Comparison of ENCODE assay signal across 1 cellular context in genomic region chr2:170928036-170928823, GRCh38.
TF ChIP-seq lines count a peak whose summit lies in the region.

No MANE protein-coding gene starts in this region.

TF ChIP-seq in HepG2, 621 proteins besides CTCF, POLR2A, EP300 and RAD21 (continued from another document and continues in another):
- TF ChIP-seq THAP7 (CRISPR knock-in tag; IDR thresholded peaks at IDR 0.05) = no peak
- no peak; the same call in 1 of the 2 replicates for TF ChIP-seq TFDP2 (CRISPR knock-in tag; IDR thresholded peaks at IDR 0.05)
- TF ChIP-seq ZNF432 (CRISPR knock-in tag; IDR thresholded peaks at IDR 0.05; ENCODE audit: borderline replicate concordance) = no peak
- no peak for TF ChIP-seq ISL2 (CRISPR knock-in tag; IDR thresholded peaks at IDR 0.05)
- TF ChIP-seq HINFP (CRISPR knock-in tag; IDR thresholded peaks at IDR 0.05; ENCODE audit: low read depth) = no peak
- TF ChIP-seq SPEN (CRISPR knock-in tag; IDR thresholded peaks at IDR 0.05; ENCODE audit: low read depth) = no peak; the same call in 1 of the 2 replicates
- TF ChIP-seq ELK4 (CRISPR knock-in tag; IDR thresholded peaks at IDR 0.05; ENCODE audit: borderline replicate concordance) = no peak
- TF ChIP-seq ZFP82 (CRISPR knock-in tag; IDR thresholded peaks at IDR 0.05; ENCODE audit: borderline replicate concordance) = no peak
- TF ChIP-seq ZNF597 (CRISPR knock-in tag; IDR thresholded peaks at IDR 0.05) = no peak
- no peak for TF ChIP-seq ZNF747 (CRISPR knock-in tag; IDR thresholded peaks at IDR 0.05; ENCODE audit: borderline replicate concordance)
- TF ChIP-seq ZNF282 (IDR thresholded peaks at IDR 0.05; ENCODE audit: partially characterized antibody) = no peak
- TF ChIP-seq KDM2A (CRISPR knock-in tag; IDR thresholded peaks at IDR 0.05; ENCODE audit: borderline replicate concordance, low read depth) = no peak
- no peak for TF ChIP-seq GPN1 (CRISPR knock-in tag; IDR thresholded peaks at IDR 0.05; ENCODE audit: borderline replicate concordance)
- TF ChIP-seq RERE (CRISPR knock-in tag; IDR thresholded peaks at IDR 0.05; ENCODE audit: low read depth) = 0 out of 2 replicates have a peak, but pooled peaks have one; percentile 34
- TF ChIP-seq TRIM22 (IDR thresholded peaks at IDR 0.05) = no peak
- peak; percentile 66; the same call in 1 of the 2 replicates for TF ChIP-seq MIER3 (CRISPR knock-in tag; IDR thresholded peaks at IDR 0.05; ENCODE audit: borderline replicate concordance)
- no peak for TF ChIP-seq SMARCC2 (IDR thresholded peaks at IDR 0.05)
- no peak for TF ChIP-seq YEATS2 (CRISPR knock-in tag; IDR thresholded peaks at IDR 0.05; ENCODE audit: borderline replicate concordance)
- TF ChIP-seq NCOA2 (CRISPR knock-in tag; IDR thresholded peaks at IDR 0.05) = peak; percentile 17; the same call in 1 of the 2 replicates
- no peak for TF ChIP-seq PAWR (CRISPR knock-in tag; IDR thresholded peaks at IDR 0.05; ENCODE audit: borderline replicate concordance)
- TF ChIP-seq ZNF614 (CRISPR knock-in tag; IDR thresholded peaks at IDR 0.05; ENCODE audit: borderline replicate concordance) = no peak
- peak; percentile 11; the same call in 1 of the 2 replicates for TF ChIP-seq HDAC1 (CRISPR knock-in tag; IDR thresholded peaks at IDR 0.05)
- no peak for TF ChIP-seq ZNF235 (CRISPR knock-in tag; IDR thresholded peaks at IDR 0.05; ENCODE audit: borderline replicate concordance)
- peak; percentile 94 for TF ChIP-seq ELF1 (CRISPR knock-in tag; IDR thresholded peaks at IDR 0.05)
- TF ChIP-seq FOXA3 (CRISPR knock-in tag; IDR thresholded peaks at IDR 0.05) = peak; percentile 69
- no peak for TF ChIP-seq ZSCAN29 (CRISPR knock-in tag; conservative IDR thresholded peaks at IDR 0.05)
- TF ChIP-seq SP4 (CRISPR knock-in tag; IDR thresholded peaks at IDR 0.05) = no peak
- TF ChIP-seq MXD3 (CRISPR knock-in tag; IDR thresholded peaks at IDR 0.05) = no peak
- TF ChIP-seq ZFAT (CRISPR knock-in tag; conservative IDR thresholded peaks at IDR 0.05) = no peak
- TF ChIP-seq NFKBIZ (CRISPR knock-in tag; IDR thresholded peaks at IDR 0.05) = no peak
- TF ChIP-seq MBD4 (IDR thresholded peaks at IDR 0.05; ENCODE audit: borderline replicate concordance, low read length) = no peak
- TF ChIP-seq ZBTB43 (CRISPR knock-in tag; conservative IDR thresholded peaks at IDR 0.05) = no peak
- no peak; the same call in 1 of the 2 replicates for TF ChIP-seq ZNF12 (CRISPR knock-in tag; IDR thresholded peaks at IDR 0.05)
- no peak for TF ChIP-seq MEF2D (CRISPR knock-in tag; IDR thresholded peaks at IDR 0.05)
- TF ChIP-seq RFX5 (IDR thresholded peaks at IDR 0.05; ENCODE audit: low read depth, low read length) = no peak
- no peak for TF ChIP-seq RXRA (CRISPR knock-in tag; IDR thresholded peaks at IDR 0.05)
- TF ChIP-seq HIVEP1 (CRISPR knock-in tag; IDR thresholded peaks at IDR 0.05) = 0 out of 2 replicates have a peak, but pooled peaks have one; percentile 6
- peak; percentile 48; the same call in 1 of the 2 replicates for TF ChIP-seq HOMEZ (CRISPR knock-in tag; IDR thresholded peaks at IDR 0.05; ENCODE audit: low read depth)
- TF ChIP-seq ZNF44 (CRISPR knock-in tag; IDR thresholded peaks at IDR 0.05) = 0 out of 2 replicates have a peak, but pooled peaks have one; percentile 48
- TF ChIP-seq NRL (CRISPR knock-in tag; IDR thresholded peaks at IDR 0.05; ENCODE audit: borderline replicate concordance) = no peak
- no peak for TF ChIP-seq RFX3 (CRISPR knock-in tag; IDR thresholded peaks at IDR 0.05)
- no peak; the same call in 1 of the 2 replicates for TF ChIP-seq ZFP1 (CRISPR knock-in tag; IDR thresholded peaks at IDR 0.05)
- TF ChIP-seq ZNF773 (CRISPR knock-in tag; IDR thresholded peaks at IDR 0.05; ENCODE audit: borderline replicate concordance) = no peak
- 0 out of 2 replicates have a peak, but pooled peaks have one; percentile 24 for TF ChIP-seq KDM3A (CRISPR knock-in tag; IDR thresholded peaks at IDR 0.05; ENCODE audit: low read depth)
- no peak for TF ChIP-seq ZNF75D (CRISPR knock-in tag; IDR thresholded peaks at IDR 0.05; ENCODE audit: borderline replicate concordance)
- TF ChIP-seq PITX1 (CRISPR knock-in tag; IDR thresholded peaks at IDR 0.05) = no peak; the same call in 1 of the 2 replicates
